10 cellular contexts compared by ENCODE assay signal in genomic region chr12:57476993-57477709, GRCh38. TPM values are rescaled to one million over a fixed set of nuclear protein-coding genes. Genes with fewer than 3 reads are reported as not detected.
A peak's percentile ranks its signal among the peaks of the same experiment; 100 is the strongest.
DNase-seq lines count a peak whose midpoint lies in the region; ATAC-seq and TF ChIP-seq lines count a peak whose summit lies in the region.
"Had no signal": no experiment of that assay in that cellular context is flagged by ENCODE, and none has a peak within 500 bp of the region (broad histone marks: within the 10 kb centered on the region; RNA-seq: fewer than 3 reads in every experiment).

No MANE protein-coding gene starts in this region.

- peaks cover 31% of the 10 kb centered on the region; the same call in 1 of the 2 replicates for H3K36me3 ChIP-seq in OCI-LY7 (ENCODE audit: insufficient read depth, low read length)
- no peaks in the 10 kb centered on the region for H3K36me3 ChIP-seq in right lobe of liver

- H3K9me2 ChIP-seq in OCI-LY7 (ENCODE audit: insufficient read depth, low read length): no peaks in the 10 kb centered on the region

- peak overlapping the region; percentile 97 for H3K4me2 ChIP-seq in OCI-LY7 (ENCODE audit: low read length)

- H4K20me1 ChIP-seq in OCI-LY7 (ENCODE audit: insufficient read depth, low read length): no peaks in the 10 kb centered on the region

- no peak for DNase-seq in CD4-positive, alpha-beta T cell
- peak; percentile 51 for DNase-seq in OCI-LY7 (ENCODE audit: low spot score)
- DNase-seq in right lobe of liver: no peak
- no peak for DNase-seq in activated effector memory CD4-positive, alpha-beta T cell treated with Interleukin-2 at 50 U/mL for 16 hours
- no peak for DNase-seq in GM13976 (ENCODE audit: low spot score)
- DNase-seq: GOT3, kidney glomerular epithelial cell, SIG-M5 had no signal

- H3K4me3 Mint-ChIP-seq in CD4-positive, alpha-beta T cell: peak overlapping the region; percentile 93

- no peaks in the 10 kb centered on the region for H3K9me3 ChIP-seq in CD4-positive, alpha-beta T cell (ENCODE audit: control insufficient read depth, low read length)
- no peaks in the 10 kb centered on the region for H3K9me3 ChIP-seq in OCI-LY7 (ENCODE audit: low read length)
- H3K9me3 ChIP-seq in right lobe of liver: no peaks in the 10 kb centered on the region

- POLR2A ChIA-PET in CD4-positive, alpha-beta T cell (lab: Charles Lee): interaction anchor here (0.5 to 5.5 kb wide), 17 partner anchors 9 to 1138 kb away, joined by 3 to 93 read pairs (median 4); partner anchors contain the start of genes DCTN2, DDIT3, GLI1 and IL23A
- POLR2A ChIA-PET in OCI-LY7 (lab: Charles Lee): interaction anchor here (0.5 to 1.9 kb wide), 10 partner anchors 9 to 265 kb away, joined by 3 to 9 read pairs (median 4); partner anchors contain the start of gene DDIT3

- H3K36me3 Mint-ChIP-seq in CD4-positive, alpha-beta T cell (ENCODE audit: low read depth): peaks cover 57% of the 10 kb centered on the region

- ATAC-seq in CD4-positive, alpha-beta T cell (ENCODE audit: poor library complexity): peak; percentile 11
- ATAC-seq in right lobe of liver (no peak), GM19463 (IDR thresholded peaks at IDR 0.05; ENCODE audit: unreplicated experiment) (no peak)

- CTCF ChIA-PET in CD4-positive, alpha-beta T cell (lab: Charles Lee): interaction anchor here (1.2 to 5.6 kb wide), 8 partner anchors 10 to 106 kb away, joined by 3 to 35 read pairs (median 4); partner anchors contain the start of genes DCTN2, GLI1 and MARS1
- CTCF ChIA-PET in OCI-LY7 (lab: Charles Lee; ENCODE audit: unreplicated experiment): interaction anchor here (0.9 to 1.4 kb wide), 2 partner anchors 10 to 19 kb away, joined by 3 to 5 read pairs; no protein-coding TSS in a partner anchor

- H3K4me3 ChIP-seq in OCI-LY7 (ENCODE audit: low read depth, low read length, poor library complexity, severe bottlenecking) (peak overlapping the region; percentile 76), right lobe of liver (peak overlapping the region; percentile 25 to 42 (median 29))

- H3K27ac ChIP-seq in CD4-positive, alpha-beta T cell (ENCODE audit: low read depth, low read length): peak overlapping the region; percentile 99
- H3K27ac ChIP-seq in OCI-LY7 (ENCODE audit: low read depth, low read length, poor library complexity, severe bottlenecking) (peak overlapping the region; percentile 91), right lobe of liver (peak overlapping the region; percentile 26 to 73 (median 66))

- 53% methylated on average over 4 of the region's 15 CpGs for WGBS in right lobe of liver (ENCODE audit: insufficient coverage, low coverage, low lambda C conversion rate, missing lambda C conversion rate)

- H3K27me3 Mint-ChIP-seq in CD4-positive, alpha-beta T cell: no peaks in the 10 kb centered on the region

- H3K9me3 Mint-ChIP-seq in CD4-positive, alpha-beta T cell: no peaks in the 10 kb centered on the region

- no peak for TF ChIP-seq CTCF in CD4-positive, alpha-beta T cell (IDR thresholded peaks at IDR 0.05)
- no peak for TF ChIP-seq CTCF in OCI-LY7 (conservative IDR thresholded peaks at IDR 0.05; ENCODE audit: low read length)
- no peak for TF ChIP-seq CTCF in right lobe of liver (IDR thresholded peaks at IDR 0.05)
- no peak for TF ChIP-seq CTCF in GM13976 (IDR thresholded peaks at IDR 0.05; ENCODE audit: borderline replicate concordance, control extremely low read depth, extremely low read depth, insufficient read depth, missing control alignments)

- H3K4me1 Mint-ChIP-seq in CD4-positive, alpha-beta T cell (ENCODE audit: low read depth): peaks cover 87% of the 10 kb centered on the region

- H3K79me2 ChIP-seq in OCI-LY7 (ENCODE audit: insufficient read depth, low read depth, low read length): peaks cover 12% of the 10 kb centered on the region; the same call in 1 of the 2 replicates

- TF ChIP-seq POLR2A in right lobe of liver (IDR thresholded peaks at IDR 0.05): no peak

- peaks cover 54% of the 10 kb centered on the region for H3K4me1 ChIP-seq in OCI-LY7 (ENCODE audit: insufficient read depth, low read length, poor library complexity, severe bottlenecking)
- peaks cover 0 to 13% (median 5%) of the 10 kb centered on the region in 4 donors for H3K4me1 ChIP-seq in right lobe of liver

- H2AFZ ChIP-seq in OCI-LY7 (ENCODE audit: low read length): peak overlapping the region; percentile 5; the same call in 1 of the 2 replicates

- intact Hi-C loops in CD4-positive, alpha-beta T cell (cut with DNase I, micrococcal nuclease): loop anchor here (2.0 to 5.0 kb wide), 5 partner anchors 14 to 275 kb away; partner anchors contain the start of genes CDK4 (in 1 of the 2), DCTN2 (in 1 of the 2) and DDIT3 (in 1 of the 2)
- intact Hi-C loops in OCI-LY7 (cut with micrococcal nuclease; ENCODE audit: unreplicated experiment) (loop anchor here (1.0 to 5.0 kb wide), 2 partner anchors 46 to 265 kb away; partner anchors contain the start of gene R3HDM2), right lobe of liver (cut with DNase I) (no loop called here)

- no peaks in the 10 kb centered on the region for H3K27me3 ChIP-seq in CD4-positive, alpha-beta T cell (ENCODE audit: control insufficient read depth, insufficient read depth, low read length)
- peaks cover 0 to 14% of the 10 kb centered on the region in 2 donors for H3K27me3 ChIP-seq in right lobe of liver

- peak overlapping the region; percentile 99 for H3K27ac Mint-ChIP-seq in CD4-positive, alpha-beta T cell

- in situ Hi-C loops in GM13976 (cut with MboI; ENCODE audit: low sequenced_read_pairs, unreplicated experiment): no loop called here

- BruUV-seq in OCI-LY7 (replicated peaks; lab: Mats Ljungman, UMichigan): TSS peak; percentile 68

RNA-seq across cellular contexts. Expression of gene ARHGAP9, which starts 2.5 kb away (rescaled TPM):
- total RNA-seq in CD4-positive, alpha-beta T cell: 100 to 1,000 TPM; 354 to 370 TPM
- total RNA-seq in OCI-LY7 (2014; rRNA removed; shearing (Covaris generic)): 66.2 and 70.1 TPM in 2 replicates
- total RNA-seq in OCI-LY7 (2022) (105 and 111 TPM in 2 replicates), right lobe of liver (10 to 100 TPM in 1 of 6 experiments, 1 to 10 TPM in 5; 3.5 to 11.0 (median 6.8) TPM)

RNA-seq across cellular contexts. Expression of gene MARS1, which starts 10.7 kb away (rescaled TPM):
- 100 to 1,000 TPM; 203 to 204 TPM for total RNA-seq in CD4-positive, alpha-beta T cell
- total RNA-seq in OCI-LY7 (2014; rRNA removed; shearing (Covaris generic)): 262 and 272 TPM in 2 replicates
- total RNA-seq in OCI-LY7 (2022) (461 and 465 TPM in 2 replicates), right lobe of liver (10 to 100 TPM; 53.4 to 66.6 (median 60.4) TPM)

RNA-seq across cellular contexts. Expression of gene GLI1, which starts 17.6 kb away (rescaled TPM):
- total RNA-seq in CD4-positive, alpha-beta T cell: under 1 TPM; 0.31 to 0.85 TPM
- total RNA-seq in OCI-LY7 (2014; rRNA removed; shearing (Covaris generic)): 3.9 and 4.6 TPM in 2 replicates
- total RNA-seq in OCI-LY7 (2022) (6.0 and 6.5 TPM in 2 replicates), right lobe of liver (under 1 TPM; 0.16 to 0.74 (median 0.55) TPM)

RNA-seq across cellular contexts. Expression of gene INHBE, which starts 22.0 kb away (rescaled TPM):
- total RNA-seq in CD4-positive, alpha-beta T cell: not detected
- total RNA-seq in OCI-LY7 (2014; rRNA removed; shearing (Covaris generic)): 3.2 and 3.9 TPM in 2 replicates
- 3.4 and 4.0 TPM in 2 replicates for total RNA-seq in OCI-LY7 (2022)
- 100 to 1,000 TPM in 4 of 6 experiments, 10 to 100 TPM in 2; 17.4 to 302 (median 150) TPM for total RNA-seq in right lobe of liver

RNA-seq across cellular contexts. Expression of gene INHBC, which starts 42.6 kb away (rescaled TPM):
- under 1 TPM; 0.20 to 0.33 TPM for total RNA-seq in CD4-positive, alpha-beta T cell
- total RNA-seq in OCI-LY7 (2014; rRNA removed; shearing (Covaris generic)): not detected in 2 replicates
- total RNA-seq in OCI-LY7 (2022) (0.36 and 0.72 TPM in 2 replicates), right lobe of liver (100 to 1,000 TPM in 1 of 6 experiments, 10 to 100 TPM in 5; 14.7 to 123 (median 63.6) TPM)
- total RNA-seq: Daoy had no signal

Comparison
In these comparisons a context has a peak if more than half of its experiments do, and no peak if none do; other contexts are left out.
1. RNA of gene ARHGAP9, which starts 2.5 kb away (total RNA-seq): 354 to 370 TPM in CD4-positive, alpha-beta T cell and 66.2 to 111 TPM in OCI-LY7; 3.5 to 11.0 TPM in right lobe of liver; every median in the first group is over 4 times any median in the second.
2. intact Hi-C loops: an anchor here in CD4-positive, alpha-beta T cell (2.0 to 5.0 kb wide) and OCI-LY7 (1.0 to 5.0 kb wide); none called in right lobe of liver.
3. Peak in every context shown above with its lines, with median percentiles within 50 percentile points of each other: H3K27ac ChIP-seq.